8 cellular contexts compared by ENCODE assay signal in the genomic region with DNA sequence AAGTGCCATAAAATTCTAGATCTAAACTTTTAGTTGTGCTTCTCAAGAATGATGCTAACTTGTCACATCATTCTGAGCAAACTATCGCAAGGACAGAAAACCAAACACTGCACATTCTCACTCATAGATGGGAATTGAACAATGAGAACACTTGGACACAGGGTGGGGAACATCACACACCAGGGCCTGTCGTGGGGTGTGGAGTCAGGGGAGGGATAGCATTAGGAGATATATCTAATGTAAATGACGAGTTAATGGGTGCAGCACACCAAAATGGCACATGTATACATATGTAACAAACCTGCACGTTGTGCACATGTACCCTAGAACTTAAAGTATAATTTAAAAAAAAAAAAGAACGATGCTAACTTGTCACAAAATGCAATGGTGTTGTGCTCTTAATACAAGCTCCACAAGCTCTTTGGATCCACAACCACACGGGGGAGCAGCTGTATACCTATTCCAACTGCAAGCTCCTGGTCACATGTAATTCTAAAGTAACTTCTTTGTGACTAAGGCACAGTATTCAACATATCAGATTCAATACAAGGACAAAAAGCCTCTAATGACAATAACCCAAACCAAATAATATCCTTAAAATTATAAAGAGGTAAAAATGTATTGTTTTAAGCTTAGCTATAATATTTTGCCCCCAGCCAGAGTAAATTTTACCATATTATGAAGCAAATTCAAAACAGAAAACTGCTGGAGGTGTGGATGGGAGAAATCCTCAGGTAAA. TPM values are rescaled to one million over a fixed set of nuclear protein-coding genes. Genes with fewer than 3 reads are reported as not detected.
DNase-seq lines count a peak whose midpoint lies in the region; ATAC-seq, FAIRE-seq and TF ChIP-seq lines count a peak whose summit lies in the region.
"Not testable (repeated sequence)": the region's sequence is repeated elsewhere in the genome, so short reads cannot be mapped to it uniquely, and the experiment has no call there.

No MANE protein-coding gene starts in this region.

- FAIRE-seq in D721Med (lab: Jason Lieb, UNC), result not testable (repeated sequence)

- not testable (repeated sequence) for H3K27ac Mint-ChIP-seq in activated CD8-positive, alpha-beta T cell treated with anti-CD3 and anti-CD28 coated beads, Interleukin-2, amount 10 ng/mL, durations not matched to agents 7 days and 5 days; stimulated activated effector memory CD8-positive, alpha-beta T cell treated with anti-CD3 and anti-CD28 coated beads, Interleukin-12 subunit alpha, Interleukin-12 subunit beta, amount 100 ng/mL, for 72 hours

- POLR2A ChIA-PET in activated CD8-positive, alpha-beta T cell treated with anti-CD3 and anti-CD28 coated beads, Interleukin-2, amount 10 ng/mL, durations not matched to agents 7 days and 5 days (lab: Charles Lee), result not testable (repeated sequence)

- CTCF ChIA-PET in activated CD8-positive, alpha-beta T cell treated with anti-CD3 and anti-CD28 coated beads, Interleukin-2, amount 10 ng/mL, durations not matched to agents 7 days and 5 days (lab: Charles Lee), result interaction anchor here (1.2 to 2.4 kb wide), 4 partner anchors 11 to 515 kb away, joined by 5 to 10 read pairs (median 6); no protein-coding TSS in a partner anchor

- TF ChIP-seq CTCF in D721Med (IDR thresholded peaks at IDR 0.05; ENCODE audit: insufficient read depth, missing control alignments), result peak; percentile 87
- TF ChIP-seq CTCF in epithelial cell of esophagus (IDR thresholded peaks at IDR 0.05; ENCODE audit: insufficient read depth, low read depth, low read length, missing control alignments), result peak; percentile 80

- not testable (repeated sequence) for H3K9me3 Mint-ChIP-seq in activated CD8-positive, alpha-beta T cell treated with anti-CD3 and anti-CD28 coated beads, Interleukin-2, amount 10 ng/mL, durations not matched to agents 7 days and 5 days (ENCODE audit: insufficient read depth); stimulated activated effector memory CD8-positive, alpha-beta T cell treated with anti-CD3 and anti-CD28 coated beads, Interleukin-12 subunit alpha, Interleukin-12 subunit beta, amount 100 ng/mL, for 72 hours

- DNase-seq in D721Med (ENCODE audit: insufficient read length, low spot score); stimulated activated effector memory CD8-positive, alpha-beta T cell treated with anti-CD3 and anti-CD28 coated beads, Interleukin-12 subunit alpha, Interleukin-12 subunit beta, amount 100 ng/mL, for 72 hours (ENCODE audit: low spot score in 2 of 2): not testable (repeated sequence)
- peak; percentile 2 for DNase-seq in HS-27A (ENCODE audit: low read depth)
- DNase-seq in NCI-H774 (lab: John Stamatoyannopoulos, UW), result peak; percentile 61
- peak; percentile 46 for DNase-seq in activated CD8-positive, alpha-beta T cell treated with anti-CD3 and anti-CD28 coated beads, Interleukin-2, amount 10 ng/mL, durations not matched to agents 7 days and 5 days
- peak; percentile 82 for DNase-seq in epithelial cell of esophagus (ENCODE audit: low read depth)
- peak; percentile 83 to 85 for DNase-seq in lung microvascular endothelial cell (ENCODE audit: low read depth in 2 of 2)

- not testable (repeated sequence) for H3K4me1 Mint-ChIP-seq in activated CD8-positive, alpha-beta T cell treated with anti-CD3 and anti-CD28 coated beads, Interleukin-2, amount 10 ng/mL, durations not matched to agents 7 days and 5 days (ENCODE audit: low read depth)
- H3K4me1 Mint-ChIP-seq in stimulated activated effector memory CD8-positive, alpha-beta T cell treated with anti-CD3 and anti-CD28 coated beads, Interleukin-12 subunit alpha, Interleukin-12 subunit beta, amount 100 ng/mL, for 72 hours, result peaks cover 11% of the 10 kb centered on the region

- not testable (repeated sequence) for H3K27me3 Mint-ChIP-seq in activated CD8-positive, alpha-beta T cell treated with anti-CD3 and anti-CD28 coated beads, Interleukin-2, amount 10 ng/mL, durations not matched to agents 7 days and 5 days (ENCODE audit: low read depth)

- H3K4me3 Mint-ChIP-seq in activated CD8-positive, alpha-beta T cell treated with anti-CD3 and anti-CD28 coated beads, Interleukin-2, amount 10 ng/mL, durations not matched to agents 7 days and 5 days; stimulated activated effector memory CD8-positive, alpha-beta T cell treated with anti-CD3 and anti-CD28 coated beads, Interleukin-12 subunit alpha, Interleukin-12 subunit beta, amount 100 ng/mL, for 72 hours: not testable (repeated sequence)

- not testable (repeated sequence) for H3K4me3 ChIP-seq in epithelial cell of esophagus (ENCODE audit: low read length)

- not testable (repeated sequence) for H3K36me3 Mint-ChIP-seq in activated CD8-positive, alpha-beta T cell treated with anti-CD3 and anti-CD28 coated beads, Interleukin-2, amount 10 ng/mL, durations not matched to agents 7 days and 5 days (ENCODE audit: low read depth); stimulated activated effector memory CD8-positive, alpha-beta T cell treated with anti-CD3 and anti-CD28 coated beads, Interleukin-12 subunit alpha, Interleukin-12 subunit beta, amount 100 ng/mL, for 72 hours

- ATAC-seq in GM21515 (IDR thresholded peaks at IDR 0.05; ENCODE audit: unreplicated experiment), result peak; percentile 37
- ATAC-seq in activated CD8-positive, alpha-beta T cell treated with anti-CD3 and anti-CD28 coated beads, Interleukin-2, amount 10 ng/mL, durations not matched to agents 7 days and 5 days, result not testable (repeated sequence)
- peak; percentile 62 for ATAC-seq in stimulated activated effector memory CD8-positive, alpha-beta T cell treated with anti-CD3 and anti-CD28 coated beads, Interleukin-12 subunit alpha, Interleukin-12 subunit beta, amount 100 ng/mL, for 72 hours

RNA-seq across cellular contexts. Expression of gene RAB3GAP2, which starts 53.7 kb away (rescaled TPM):
- 10 to 100 TPM; 46.1 to 52.3 TPM for total RNA-seq in activated CD8-positive, alpha-beta T cell treated with anti-CD3 and anti-CD28 coated beads, Interleukin-2, amount 10 ng/mL, durations not matched to agents 7 days and 5 days
- 21.1 and 23.8 TPM in 2 replicates for total RNA-seq in lung microvascular endothelial cell
